8 cellular contexts compared by ENCODE assay signal in genomic region chr1:6889875-6890480, GRCh38.
DNase-seq lines count a peak whose midpoint lies in the region; ATAC-seq and TF ChIP-seq lines count a peak whose summit lies in the region.

No MANE protein-coding gene starts in this region.

- WGBS in right lobe of liver (ENCODE audit: insufficient coverage, low coverage, low lambda C conversion rate, missing lambda C conversion rate) = 10% methylated on average over 3 of the region's 3 CpGs

- DNase-seq in NCI-H2081 (lab: John Stamatoyannopoulos, UW) (peak; percentile 33 to 53), NCI-H2081 treated with DMSO at 0.1 percent for 48 hours (lab: John Stamatoyannopoulos, UW) (no peak), MM.1S (peak; percentile 42), T-helper 9 cell (peak; percentile 7), dedifferentiated amniotic fluid mesenchymal stem cell (ENCODE audit: extremely low spot score) (peak; percentile 71), right lobe of liver (peak in 2 of 3 donors; percentile 58 to 73)
- peak; percentile 13 for DNase-seq in stimulated activated naive CD4-positive, alpha-beta T cell treated with Interleukin-2 at 50 U/mL for 16 hours (lab: John Stamatoyannopoulos, UW)

- no peak for TF ChIP-seq POLR2A in right lobe of liver (IDR thresholded peaks at IDR 0.05)

- no peak overlapping the region for H2AFZ ChIP-seq in MM.1S (ENCODE audit: low read length)

- intact Hi-C loops in right lobe of liver (cut with DNase I) = loop anchor here (10.0 kb wide), 2 partner anchors 95 to 165 kb away; no protein-coding TSS in a partner anchor

- H3K27me3 ChIP-seq in MM.1S (replicated peaks; ENCODE audit: insufficient read depth, low read length) (no peaks in the 10 kb centered on the region), right lobe of liver (no peaks in the 10 kb centered on the region)

- H3K27ac ChIP-seq in MM.1S (ENCODE audit: low read length) (no peak overlapping the region), right lobe of liver (no peak overlapping the region)

- H3K4me2 ChIP-seq in MM.1S (ENCODE audit: low read depth, low read length) = no peak overlapping the region

- H3K36me3 ChIP-seq in MM.1S (replicated peaks; ENCODE audit: insufficient read depth, low read length) (no peaks in the 10 kb centered on the region), right lobe of liver (no peaks in the 10 kb centered on the region)

- TF ChIP-seq CTCF in MM.1S (IDR thresholded peaks at IDR 0.05; ENCODE audit: low read length) (peak; percentile 83), right lobe of liver (IDR thresholded peaks at IDR 0.05) (peak; percentile 85 to 94 (median 88))

- H3K4me3 ChIP-seq in MM.1S (ENCODE audit: low read length) (no peak overlapping the region), right lobe of liver (no peak overlapping the region)

- no peaks in the 10 kb centered on the region for H4K20me1 ChIP-seq in MM.1S (ENCODE audit: insufficient read depth, low read length)

- H3K9ac ChIP-seq in MM.1S (ENCODE audit: low read length) = no peak overlapping the region

- ATAC-seq in right lobe of liver (peak; percentile 94 to 99 (median 98)), HG02623 (IDR thresholded peaks at IDR 0.05; ENCODE audit: unreplicated experiment) (no peak)

- H3K4me1 ChIP-seq in MM.1S (ENCODE audit: low read length) (no peaks in the 10 kb centered on the region), right lobe of liver (peaks cover 0 to 4% (median 0%) of the 10 kb centered on the region in 4 donors)

- H3K79me2 ChIP-seq in MM.1S (ENCODE audit: low read length) = no peaks in the 10 kb centered on the region

- H3F3A ChIP-seq in MM.1S (ENCODE audit: insufficient read depth, low read length) = no peaks in the 10 kb centered on the region

- H3K9me3 ChIP-seq in MM.1S (replicated peaks; ENCODE audit: insufficient read depth, low read length) (no peaks in the 10 kb centered on the region), right lobe of liver (no peaks in the 10 kb centered on the region)

- no peaks in the 10 kb centered on the region for H3K9me2 ChIP-seq in MM.1S (replicated peaks; ENCODE audit: insufficient read depth, low read length)
